In the genomic region with DNA sequence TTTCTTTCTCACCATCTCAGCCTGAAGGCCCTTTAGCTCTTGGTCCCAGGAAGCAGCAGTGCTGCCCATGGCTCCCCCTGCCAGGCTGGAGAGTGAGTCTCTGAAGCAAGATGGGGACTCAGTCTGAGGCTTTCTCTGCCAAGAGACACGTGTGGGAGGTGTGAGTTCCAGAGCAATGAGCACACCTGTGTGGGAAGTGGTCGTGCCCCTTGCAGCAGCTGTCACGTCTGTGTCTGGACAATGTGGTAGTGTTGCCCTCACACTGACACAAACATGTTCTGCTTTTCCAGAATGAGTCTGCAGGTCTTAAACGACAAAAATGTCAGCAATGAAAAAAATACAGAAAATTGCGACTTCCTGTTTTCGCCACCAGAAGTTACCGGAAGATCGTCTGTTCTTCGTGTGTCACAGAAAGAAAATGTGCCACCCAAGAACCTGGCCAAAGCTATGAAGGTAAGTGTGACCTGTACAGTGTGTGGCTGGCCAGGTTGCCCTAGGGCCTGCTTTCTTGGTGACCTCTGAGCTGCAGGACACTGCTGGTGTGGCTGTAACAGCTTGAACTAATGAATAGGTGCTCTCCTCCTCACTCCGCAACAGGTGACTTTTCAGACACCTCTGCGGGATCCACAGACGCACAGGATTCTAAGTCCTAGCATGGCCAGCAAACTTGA, we compare ENCODE assay signal across 9 cellular contexts. TPM values are rescaled to one million over a fixed set of nuclear protein-coding genes. Genes with fewer than 3 reads are reported as not detected.
DNase-seq lines count a peak whose midpoint lies in the region; ATAC-seq and TF ChIP-seq lines count a peak whose summit lies in the region.
"Had no signal": no experiment of that assay in that cellular context is flagged by ENCODE, and none has a peak within 500 bp of the region (broad histone marks: within the 10 kb centered on the region; RNA-seq: fewer than 3 reads in every experiment).

No MANE protein-coding gene starts in this region.

- peaks cover 38% of the 10 kb centered on the region for H3K36me3 Mint-ChIP-seq in effector memory CD8-positive, alpha-beta T cell (ENCODE audit: insufficient read depth)

- in situ Hi-C loops in gastrocnemius medialis (cut with MboI; ENCODE audit: low sequenced_read_pairs in 4 of 4): no loop called here

- H3K27me3 Mint-ChIP-seq in effector memory CD8-positive, alpha-beta T cell: no peaks in the 10 kb centered on the region

- peak; percentile 23 for ATAC-seq in effector memory CD8-positive, alpha-beta T cell (replicated peaks)
- no peak for ATAC-seq in gastrocnemius medialis
- ATAC-seq: mucosa of descending colon had no signal

- peaks cover 24 to 29% of the 10 kb centered on the region in 2 donors for H3K4me1 ChIP-seq in gastrocnemius medialis

- no peaks in the 10 kb centered on the region for H3K27me3 ChIP-seq in H7 (ENCODE audit: control insufficient read depth, insufficient read depth, low read length)
- H3K27me3 ChIP-seq in gastrocnemius medialis: no peaks in the 10 kb centered on the region

- H3K9me3 Mint-ChIP-seq in effector memory CD8-positive, alpha-beta T cell: no peaks in the 10 kb centered on the region

- H3K4me3 ChIP-seq in H7 (ENCODE audit: insufficient read depth, low read depth, low read length) (no peak overlapping the region), gastrocnemius medialis (peak overlapping the region in 1 of 4 donors; percentile 11)
- H3K4me3 ChIP-seq: mucosa of descending colon had no signal

- H3K36me3 ChIP-seq in H7 (replicated peaks; ENCODE audit: control insufficient read depth, insufficient read depth, low read length): peaks cover 39% of the 10 kb centered on the region
- H3K36me3 ChIP-seq in gastrocnemius medialis: peaks cover 0 to 3% of the 10 kb centered on the region in 2 donors

- intact Hi-C loops in gastrocnemius medialis (cut with DNase I; ENCODE audit: low total_unique reads): loop anchor here (10.0 kb wide), 2 partner anchors 138 to 692 kb away; partner anchors contain the start of genes CFAP99 and ZFYVE28

- peak overlapping the region; percentile 91 for H3K4me3 Mint-ChIP-seq in effector memory CD8-positive, alpha-beta T cell

- DNase-seq in H7 (peak; percentile 14), T-helper 22 cell (ENCODE audit: low read depth) (peak; percentile 41), NCI-H1436 (lab: John Stamatoyannopoulos, UW) (no peak), DMS79 (lab: John Stamatoyannopoulos, UW) (no peak), gastrocnemius medialis (no peak), NCI-H2227 (lab: John Stamatoyannopoulos, UW; ENCODE audit: unreplicated experiment) (no peak)
- peak; percentile 36 to 47 (median 40) for DNase-seq in effector memory CD8-positive, alpha-beta T cell
- peak; percentile 81 for DNase-seq in stimulated activated CD4-positive, alpha-beta T cell treated with anti-CD3 and anti-CD28 coated beads, Interleukin-1b, Interleukin-23, amount 100 ng/mL, for 48 hours

- H3K9me3 ChIP-seq in gastrocnemius medialis: no peaks in the 10 kb centered on the region
- H3K9me3 ChIP-seq: mucosa of descending colon had no signal

- H3K4me1 Mint-ChIP-seq in effector memory CD8-positive, alpha-beta T cell (ENCODE audit: low read depth in 2 of 2): peaks cover 43 to 45% of the 10 kb centered on the region in 2 donors

- TF ChIP-seq CTCF in gastrocnemius medialis (IDR thresholded peaks at IDR 0.05 in 4 of 5, conservative IDR thresholded peaks at IDR 0.05 in 1 of 5): no peak

- no peak for TF ChIP-seq POLR2A in gastrocnemius medialis (IDR thresholded peaks at IDR 0.05)

- peak overlapping the region; percentile 98 to 99 for H3K27ac Mint-ChIP-seq in effector memory CD8-positive, alpha-beta T cell

- peak overlapping the region in 1 of 4 donors; percentile 1 for H3K27ac ChIP-seq in gastrocnemius medialis

RNA-seq across cellular contexts. Expression of gene TACC3, which starts 1.9 kb away (rescaled TPM):
- 54.0 and 69.0 TPM in 2 replicates for total RNA-seq in H7 (2014; rRNA removed; shearing (Covaris generic))
- total RNA-seq in gastrocnemius medialis: 1 to 10 TPM; 1.5 to 3.2 (median 1.9) TPM

RNA-seq across cellular contexts. Expression of gene TMEM129, which starts 2.1 kb away (rescaled TPM):
- total RNA-seq in H7 (2014; rRNA removed; shearing (Covaris generic)): 69.7 and 86.0 TPM in 2 replicates
- total RNA-seq in gastrocnemius medialis: 10 to 100 TPM; 30.3 to 78.0 (median 44.2) TPM

RNA-seq across cellular contexts. Expression of gene SLBP, which starts 11.1 kb away (rescaled TPM):
- 75.3 and 82.2 TPM in 2 replicates for total RNA-seq in H7 (2014; rRNA removed; shearing (Covaris generic))
- total RNA-seq in gastrocnemius medialis: 10 to 100 TPM; 17.0 to 25.6 (median 21.0) TPM

RNA-seq across cellular contexts. Expression of gene FAM53A, which starts 39.2 kb away (rescaled TPM):
- total RNA-seq in H7 (2014; rRNA removed; shearing (Covaris generic)): 7.4 and 24.5 TPM in 2 replicates
- total RNA-seq in gastrocnemius medialis: 1 to 10 TPM; 1.8 to 5.2 (median 2.8) TPM

Comparison
In these comparisons a context has a peak if more than half of its experiments do, and no peak if none do; other contexts are left out.
1. DNase-seq: peak in H7 (single experiment), T-helper 22 cell (single experiment), effector memory CD8-positive, alpha-beta T cell (3 of 3) and stimulated activated CD4-positive, alpha-beta T cell treated with anti-CD3 and anti-CD28 coated beads, Interleukin-1b, Interleukin-23, amount 100 ng/mL, for 48 hours (single experiment); none in NCI-H1436 (single experiment), DMS79 (single experiment), gastrocnemius medialis (0 of 2) and NCI-H2227 (single experiment).
2. RNA of gene TACC3, which starts 1.9 kb away (total RNA-seq): 54.0 to 69.0 TPM in H7; 1.5 to 3.2 TPM in gastrocnemius medialis; every median in the first group is over 10 times any median in the second.